ENCODE assay signal across 18 cellular contexts in the genomic region with DNA sequence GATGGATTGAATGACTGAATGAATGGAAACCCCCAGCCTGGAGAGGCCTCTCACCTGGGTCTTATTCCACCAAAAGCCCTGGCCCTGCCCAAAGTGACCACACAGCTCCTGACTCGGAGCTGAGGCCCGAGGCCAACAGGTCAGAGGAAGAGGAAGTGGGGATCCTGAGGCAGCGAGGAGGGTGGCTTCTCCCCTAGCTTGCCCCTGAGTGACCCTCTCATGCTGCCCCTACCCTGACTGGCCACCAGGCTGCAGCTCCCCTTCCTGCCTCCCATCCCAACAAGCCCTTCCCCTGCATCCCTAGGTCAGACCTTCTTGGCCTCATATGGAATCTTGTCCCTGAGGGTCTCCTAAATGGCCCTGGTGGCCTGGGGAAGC.
A peak's percentile ranks its signal among the peaks of the same experiment; 100 is the strongest.
DNase-seq lines count a peak whose midpoint lies in the region; ATAC-seq, FAIRE-seq and TF ChIP-seq lines count a peak whose summit lies in the region.
"Had no signal": no experiment of that assay in that cellular context is flagged by ENCODE, and none has a peak within 500 bp of the region (broad histone marks: within the 10 kb centered on the region; RNA-seq: fewer than 3 reads in every experiment).

No MANE protein-coding gene starts in this region.

- H3K4me1 ChIP-seq in DND-41 (ENCODE audit: insufficient read depth, low read length) (peaks cover 11% of the 10 kb centered on the region), H9 (ENCODE audit: insufficient read depth, low read length) (no peaks in the 10 kb centered on the region), H1 (replicated peaks in 1 of 4; ENCODE audit: control insufficient read depth in 3 of 4, insufficient read depth in 4 of 4, low read length in 3 of 4) (peaks cover 0 to 3% (median under 1%) of the 10 kb centered on the region in 4 experiments; a peak in 3 of 7 replicates), sigmoid colon (peaks cover 0 to 6% (median 3%) of the 10 kb centered on the region in 4 donors)

- peaks cover 3 to 7% of the 10 kb centered on the region in 2 experiments; a peak in 3 of 4 replicates for H3K4me1 Mint-ChIP-seq in H9

- H4K8ac ChIP-seq in H9 (replicated peaks; ENCODE audit: insufficient read length, low read depth, low read length) (no peak overlapping the region), H1 (ENCODE audit: extremely low read depth, insufficient read depth, low read length) (no peak overlapping the region; the same call in 1 of the 2 replicates)

- H3K36me3 Mint-ChIP-seq in H9 (ENCODE audit: insufficient read depth in 1 of 3, low read depth in 3 of 3), result no peaks in the 10 kb centered on the region; a peak in 1 of 7 replicates
- H3K36me3 Mint-ChIP-seq: T-cell had no signal

- H4K5ac ChIP-seq in H9 (ENCODE audit: insufficient read length, low read depth, low read length) (no peak overlapping the region), H1 (ENCODE audit: insufficient read length, low read depth, low read length) (no peak overlapping the region)

- H3K4me3 Mint-ChIP-seq in H9, result no peak overlapping the region
- H3K4me3 Mint-ChIP-seq: T-cell had no signal

- POLR2A ChIA-PET in H1 (lab: Charles Lee; ENCODE audit: partially characterized antibody), result no interaction called here

- H3K27ac ChIP-seq in DND-41 (ENCODE audit: low read length) (peak overlapping the region; percentile 27), H9 (ENCODE audit: insufficient read length, low read depth, low read length) (no peak overlapping the region), H1 (ENCODE audit: low read depth, low read length) (no peak overlapping the region), sigmoid colon (no peak overlapping the region), caudate nucleus (ENCODE audit: low read depth, low read length) (no peak overlapping the region)
- H3K27ac ChIP-seq: RWPE1 had no signal

- no peaks in the 10 kb centered on the region for H3K79me2 ChIP-seq in DND-41 (ENCODE audit: insufficient read depth, low read length)
- no peaks in the 10 kb centered on the region for H3K79me2 ChIP-seq in H9 (ENCODE audit: insufficient read depth, low read length)
- no peaks in the 10 kb centered on the region for H3K79me2 ChIP-seq in H1 (ENCODE audit: control insufficient read depth in 1 of 2, insufficient read depth in 2 of 2, low read length in 2 of 2)

- no peak for TF ChIP-seq POLR2A in H1 (IDR thresholded peaks at IDR 0.05; ENCODE audit: control extremely low read depth in 1 of 2, low read depth in 2 of 2, low read length in 2 of 2)
- no peak for TF ChIP-seq POLR2A in sigmoid colon (IDR thresholded peaks at IDR 0.05)

- H3K4me3 ChIP-seq in DND-41 (ENCODE audit: low read depth in 1 of 2, low read length in 2 of 2) (no peak overlapping the region), H1 (ENCODE audit: extremely low read depth in 1 of 4, insufficient read depth in 2 of 4, low read depth in 3 of 4, low read length in 4 of 4) (no peak overlapping the region), sigmoid colon (no peak overlapping the region)
- H3K4me3 ChIP-seq: K562 had no signal

- H3K79me1 ChIP-seq in H9 (ENCODE audit: insufficient read depth, low read depth, low read length, poor library complexity, severe bottlenecking), result no peaks in the 10 kb centered on the region
- no peaks in the 10 kb centered on the region for H3K79me1 ChIP-seq in H1 (ENCODE audit: low read depth, low read length)

- DNase-seq in DND-41, result no peak
- no peak for DNase-seq in H9
- no peak for DNase-seq in H1 (ENCODE audit: low read depth in 1 of 2, low spot score in 2 of 2)
- DNase-seq in sigmoid colon, result peak; percentile 38
- DNase-seq in caudate nucleus (lab: John Stamatoyannopoulos, UW), result no peak
- no peak for DNase-seq in DMS79 treated with DMSO at 0.1 percent for 48 hours (lab: John Stamatoyannopoulos, UW)
- DNase-seq: Calu3, GOT3, Kasumi-1, MV-4-11, NCI-H526 treated with DMSO at 0.1 percent for 48 hours, T-cell had no signal

- H4K91ac ChIP-seq in H9 (ENCODE audit: insufficient read length, low read depth, low read length) (no peak overlapping the region), H1 (replicated peaks; ENCODE audit: insufficient read length, low read length) (no peak overlapping the region)

- peaks cover 3 to 6% of the 10 kb centered on the region in 2 experiments; a peak in 2 of 5 replicates for H3K9me3 Mint-ChIP-seq in H9

- no peak for TF ChIP-seq RAD21 in H1 (IDR thresholded peaks at IDR 0.05 in 1 of 2, conservative IDR thresholded peaks at IDR 0.05 in 1 of 2; ENCODE audit: low read depth in 2 of 2, low read length in 2 of 2)

- no peaks in the 10 kb centered on the region for H4K20me1 ChIP-seq in DND-41 (ENCODE audit: insufficient read depth, low read length)
- H4K20me1 ChIP-seq in H9 (ENCODE audit: control insufficient read depth, insufficient read depth, insufficient read length), result no peaks in the 10 kb centered on the region
- peaks cover 0 to 1% of the 10 kb centered on the region in 2 experiments for H4K20me1 ChIP-seq in H1 (replicated peaks in 1 of 2; ENCODE audit: control insufficient read depth in 1 of 2, insufficient read depth in 2 of 2, low read length in 2 of 2)

- no peak overlapping the region for H3K18ac ChIP-seq in H9 (ENCODE audit: insufficient read length, low read depth, low read length)
- H3K18ac ChIP-seq in H1 (ENCODE audit: extremely low read depth, low read length), result no peak overlapping the region

- H3K9ac ChIP-seq in DND-41 (ENCODE audit: low read depth, low read length) (no peak overlapping the region), H9 (ENCODE audit: extremely low read depth, insufficient read length, low read length) (no peak overlapping the region), H1 (replicated peaks in 1 of 4; ENCODE audit: extremely low read depth in 1 of 4, low read depth in 3 of 4, low read length in 3 of 4) (no peak overlapping the region)

- no peak overlapping the region; the same call in 1 of the 2 replicates for H3K14ac ChIP-seq in H9 (ENCODE audit: insufficient read depth, low read length)
- no peak overlapping the region for H3K14ac ChIP-seq in H1 (ENCODE audit: insufficient read length)

- H3K23me2 ChIP-seq in H9 (ENCODE audit: insufficient read length, low read depth, low read length, poor library complexity, severe bottlenecking), result no peaks in the 10 kb centered on the region
- no peaks in the 10 kb centered on the region for H3K23me2 ChIP-seq in H1 (ENCODE audit: low read depth, low read length)

- H2BK20ac ChIP-seq in H9 (ENCODE audit: low read depth, low read length, poor library complexity, severe bottlenecking), result no peak overlapping the region
- no peak overlapping the region for H2BK20ac ChIP-seq in H1 (ENCODE audit: low read length)

- no peak for FAIRE-seq in H1 (lab: Jason Lieb, UNC)
- FAIRE-seq: GM18507, K562 had no signal

- H2BK5ac ChIP-seq in H9 (ENCODE audit: insufficient read length, low read length) (no peak overlapping the region), H1 (ENCODE audit: low read depth, low read length) (no peak overlapping the region)

- H3K27me3 Mint-ChIP-seq in H9 (ENCODE audit: low read depth), result peaks cover 5% of the 10 kb centered on the region; the same call in 1 of the 2 replicates

- H2BK120ac ChIP-seq in H9 (ENCODE audit: low read depth, low read length, poor library complexity, severe bottlenecking) (no peak overlapping the region), H1 (replicated peaks; ENCODE audit: low read depth, low read length) (no peak overlapping the region)

- H2AFZ ChIP-seq in DND-41 (ENCODE audit: low read depth, low read length) (no peak overlapping the region), H9 (ENCODE audit: low read length) (no peak overlapping the region), H1 (ENCODE audit: low read length) (no peak overlapping the region)

- intact Hi-C loops in sigmoid colon (cut with DNase I), result no loop called here

- H3K9me3 ChIP-seq in DND-41 (ENCODE audit: insufficient read depth, low read length, severe bottlenecking) (peaks cover 6% of the 10 kb centered on the region), H9 (ENCODE audit: control insufficient read depth, low read depth, low read length) (no peaks in the 10 kb centered on the region), H1 (ENCODE audit: insufficient read depth in 2 of 2, low read depth in 1 of 2, low read length in 1 of 2) (peaks cover 0 to 4% of the 10 kb centered on the region in 2 experiments; a peak in 1 of 4 replicates), sigmoid colon (peaks cover 0 to 3% (median 0%) of the 10 kb centered on the region in 4 donors)

- H3K23ac ChIP-seq in H9 (ENCODE audit: insufficient read length, low read depth, low read length) (no peak overlapping the region), H1 (ENCODE audit: insufficient read length) (no peak overlapping the region)

- H2AK5ac ChIP-seq in H9 (ENCODE audit: insufficient read length, low read length), result no peak overlapping the region
- no peak overlapping the region for H2AK5ac ChIP-seq in H1 (ENCODE audit: low read depth, low read length)

- H3K4ac ChIP-seq in H9 (ENCODE audit: low read depth, low read length), result no peak overlapping the region
- no peak overlapping the region for H3K4ac ChIP-seq in H1 (replicated peaks; ENCODE audit: insufficient read length, low read depth, low read length)

- no peak for TF ChIP-seq EP300 in H1 (IDR thresholded peaks at IDR 0.05; ENCODE audit: borderline replicate concordance in 1 of 2, low read depth in 2 of 2, low read length in 2 of 2)
- TF ChIP-seq EP300 in sigmoid colon (IDR thresholded peaks at IDR 0.05), result no peak

- no CpG with 5 or more reads among the region's 3 CpGs for WGBS in H9 (ENCODE audit: extremely low coverage, insufficient read length, low lambda C conversion rate)
- 80% methylated on average over 3 of the region's 3 CpGs; no CpG with 5 or more reads in 1 of the 2 experiments for WGBS in H1 (ENCODE audit: extremely low coverage in 1 of 2, insufficient coverage in 1 of 2, insufficient read length in 1 of 2, insufficient replicate concordance in 2 of 2, low coverage in 1 of 2, low lambda C conversion rate in 2 of 2, missing lambda C conversion rate in 1 of 2), 2 experiments
- 77 to 80% methylated on average over 3 of the region's 3 CpGs for WGBS in sigmoid colon, 2 donors

- H3K4me2 ChIP-seq in DND-41 (ENCODE audit: insufficient read depth, low read length) (no peak overlapping the region), H9 (ENCODE audit: insufficient read depth, insufficient read length, low read length) (no peak overlapping the region), H1 (ENCODE audit: insufficient read depth in 1 of 2, low read depth in 2 of 2, low read length in 2 of 2) (no peak overlapping the region)

- H3K56ac ChIP-seq in H9 (ENCODE audit: insufficient read length, low read depth, low read length) (no peak overlapping the region), H1 (replicated peaks; ENCODE audit: insufficient read length, low read depth, low read length) (no peak overlapping the region)

- no peak overlapping the region for H3T11ph ChIP-seq in H9 (ENCODE audit: low read length)

- CTCF ChIA-PET in H1 (lab: Charles Lee; ENCODE audit: partially characterized antibody), result no interaction called here

- H3K27me3 ChIP-seq in DND-41 (ENCODE audit: insufficient read depth, low read length, poor library complexity) (no peaks in the 10 kb centered on the region), H9 (ENCODE audit: insufficient read depth, low read length) (no peaks in the 10 kb centered on the region), H1 (replicated peaks in 1 of 4; ENCODE audit: control insufficient read depth in 3 of 4, extremely low read depth in 1 of 4, insufficient read depth in 3 of 4, low read length in 3 of 4) (peaks cover 0 to 2% (median 0%) of the 10 kb centered on the region in 4 experiments; a peak in 1 of 7 replicates), sigmoid colon (no peaks in the 10 kb centered on the region)

- TF ChIP-seq CTCF in DND-41 (IDR thresholded peaks at IDR 0.05; ENCODE audit: borderline replicate concordance, extremely low read depth, low read length, poor library complexity, severe bottlenecking), result no peak
- 0 out of 3 replicates have a peak, but pooled peaks have one; percentile 14 for TF ChIP-seq CTCF in H9 (conservative IDR thresholded peaks at IDR 0.05)
- TF ChIP-seq CTCF in H1 (IDR thresholded peaks at IDR 0.05; ENCODE audit: control extremely low read depth in 1 of 3, insufficient read depth in 1 of 3, low read depth in 1 of 3, low read length in 3 of 3), result peak in 2 of 3 experiments; percentile 24 to 29; a peak in 2 of 4 replicates
- TF ChIP-seq CTCF in sigmoid colon (IDR thresholded peaks at IDR 0.05), result no peak

- H2BK15ac ChIP-seq in H9 (ENCODE audit: low read depth, low read length) (no peak overlapping the region), H1 (ENCODE audit: low read length) (no peak overlapping the region)

- H3K27ac Mint-ChIP-seq in H9, result peak overlapping the region in 1 of 3 experiments; percentile 92; a peak in 1 of 7 replicates
- H3K27ac Mint-ChIP-seq: T-cell had no signal

- ATAC-seq in DND-41 (ENCODE audit: insufficient read depth, low read depth) (no peak), GM18870 (IDR thresholded peaks at IDR 0.05; ENCODE audit: unreplicated experiment) (no peak)
- ATAC-seq: K562, Panc1, SK-N-SH treated with all-trans-retinoic acid at 6 μM for 48 hours, T-cell had no signal

- no peaks in the 10 kb centered on the region for H3K36me3 ChIP-seq in DND-41 (ENCODE audit: insufficient read depth, low read length)
- no peaks in the 10 kb centered on the region; a peak in 1 of 8 replicates for H3K36me3 ChIP-seq in H1 (ENCODE audit: control insufficient read depth in 2 of 4, insufficient read depth in 4 of 4, low read length in 3 of 4)
- no peaks in the 10 kb centered on the region for H3K36me3 ChIP-seq in sigmoid colon

- H2BK12ac ChIP-seq in H9 (ENCODE audit: insufficient read length, low read depth, low read length) (no peak overlapping the region), H1 (ENCODE audit: low read depth, low read length) (no peak overlapping the region)

Comparison
In these comparisons a context has a peak if more than half of its experiments do, and no peak if none do; other contexts are left out.
1. CTCF ChIP-seq: peak in H9 (single experiment) and H1 (2 of 3); none in DND-41 (single experiment) and sigmoid colon (0 of 4).